Comparison of ENCODE assay signal across 8 cellular contexts in the genomic region with DNA sequence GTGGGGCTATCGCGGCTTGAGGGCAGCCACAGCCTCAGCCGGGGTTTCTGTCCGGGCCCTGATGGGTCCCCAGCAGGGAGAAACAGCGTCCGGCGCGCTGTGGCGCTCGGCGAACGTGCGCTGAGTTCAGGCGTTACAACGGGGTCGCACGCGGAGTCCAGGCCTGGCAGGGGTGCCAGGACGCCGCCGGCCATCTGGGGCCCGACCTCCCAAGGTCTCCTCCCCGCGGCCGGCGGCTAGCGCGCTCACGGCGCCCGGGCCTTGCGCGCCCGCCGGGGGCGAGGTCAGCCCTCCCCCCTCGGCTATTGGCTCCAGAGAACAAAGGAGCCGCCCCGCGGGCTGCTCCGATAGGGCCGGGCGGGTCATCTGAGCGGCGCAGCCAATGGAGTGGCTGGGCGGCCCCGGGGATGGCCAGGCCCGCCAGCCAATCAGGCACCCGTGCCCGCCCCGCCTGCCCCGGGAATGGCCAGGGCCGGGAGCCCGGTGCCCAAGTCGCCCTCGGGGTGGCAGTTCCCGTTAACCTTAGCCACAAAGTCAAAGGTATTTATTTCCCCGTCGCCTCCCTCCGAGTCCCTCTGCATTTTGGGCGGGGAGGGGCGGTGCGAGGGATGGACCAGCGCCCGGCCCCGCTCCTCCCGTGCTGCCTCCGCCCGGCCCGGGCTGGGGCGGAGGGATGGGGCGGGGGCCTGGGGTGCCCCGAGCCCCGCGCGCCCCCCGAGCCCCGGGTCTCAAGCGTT. TPM values are rescaled to one million over a fixed set of nuclear protein-coding genes. Genes with fewer than 3 reads are reported as not detected.
A peak's percentile ranks its signal among the peaks of the same experiment; 100 is the strongest.
DNase-seq lines count a peak whose midpoint lies in the region; ATAC-seq and TF ChIP-seq lines count a peak whose summit lies in the region.

A gene (plus strand): TSS at position 478 of the 737 bp plus-strand sequence. CDS start 9,141 bp downstream, outside the sequence.

- H3K27me3 Mint-ChIP-seq in activated B cell treated with CpG ODN at 0.5 μM for 24 hours, result no peaks in the 10 kb centered on the region

- H3K4me3 ChIP-seq in AG09309 (ENCODE audit: control insufficient read depth, low read depth, low read length), result peak within 1 kb of the TSS; percentile 88

- intact Hi-C loops in activated B cell treated with CpG ODN at 0.5 μM for 24 hours (cut with micrococcal nuclease), result loop anchor here (1.0 to 5.0 kb wide), 10 partner anchors 10 to 704 kb away; a partner anchor contains a TSS

- CTCF ChIA-PET in activated B cell treated with CpG ODN at 0.5 μM for 24 hours (lab: Charles Lee), result interaction anchor here (1.7 to 2.1 kb wide), 2 partner anchors 10 to 11 kb away, joined by 5 to 6 read pairs; a partner anchor contains a TSS

- DNase-seq in AG09309 (ENCODE audit: low read depth) (peak; percentile 55), NCI-H226 (peak; percentile 97), activated B cell treated with CpG ODN at 0.5 μM for 24 hours (peak; percentile 90), caudate nucleus (lab: John Stamatoyannopoulos, UW) (peak in 60 of 61 donors; percentile 49 to 98 (median 93)), inferior parietal cortex (ENCODE audit: extremely low spot score) (peak; percentile 93), smooth muscle cell of the brain vasculature (ENCODE audit: low read depth, low spot score) (peak; percentile 72)

- H3K36me3 Mint-ChIP-seq in activated B cell treated with CpG ODN at 0.5 μM for 24 hours (ENCODE audit: low read depth), result peaks cover 11% of the 10 kb centered on the region

- POLR2A ChIA-PET in activated B cell treated with CpG ODN at 0.5 μM for 24 hours (lab: Charles Lee), result interaction anchor here (0.6 to 4.8 kb wide), 5 partner anchors 11 to 1464 kb away, joined by 6 to 261 read pairs (median 13); a partner anchor contains a TSS

- TF ChIP-seq CTCF in AG09309 (IDR thresholded peaks at IDR 0.05; ENCODE audit: control insufficient read depth, insufficient read depth, low read depth, low read length, missing control alignments), result no peak
- no peak for TF ChIP-seq CTCF in activated B cell treated with CpG ODN at 0.5 μM for 24 hours (IDR thresholded peaks at IDR 0.05)

- peak within 1 kb of the TSS; percentile 96 for H3K27ac ChIP-seq in caudate nucleus (ENCODE audit: low read depth, low read length)

- ATAC-seq in GM19023 (IDR thresholded peaks at IDR 0.05; ENCODE audit: unreplicated experiment) (peak; percentile 72), HG03175 (IDR thresholded peaks at IDR 0.05; ENCODE audit: unreplicated experiment) (peak; percentile 80), activated B cell treated with CpG ODN at 0.5 μM for 24 hours (ENCODE audit: low read depth) (peak; percentile 93)

- H3K4me3 Mint-ChIP-seq in activated B cell treated with CpG ODN at 0.5 μM for 24 hours, result peak within 1 kb of the TSS; percentile 90

- H3K9me3 Mint-ChIP-seq in activated B cell treated with CpG ODN at 0.5 μM for 24 hours, result no peaks in the 10 kb centered on the region

- peaks cover 79% of the 10 kb centered on the region for H3K4me1 Mint-ChIP-seq in activated B cell treated with CpG ODN at 0.5 μM for 24 hours

- peak within 1 kb of the TSS; percentile 88 for H3K27ac Mint-ChIP-seq in activated B cell treated with CpG ODN at 0.5 μM for 24 hours

RNA-seq across cellular contexts. Expression of the gene that starts here (rescaled TPM):
- 8.0 and 8.8 TPM in 2 replicates for total RNA-seq in activated B cell treated with CpG ODN at 0.5 μM for 24 hours

Comparison
In these comparisons a context has a peak if more than half of its experiments do, and no peak if none do; other contexts are left out.
1. Peak in every context shown above with its lines: DNase-seq, ATAC-seq, H3K4me3 ChIP-seq and H3K27ac ChIP-seq.